8 cellular contexts compared by ENCODE assay signal in the genomic region with DNA sequence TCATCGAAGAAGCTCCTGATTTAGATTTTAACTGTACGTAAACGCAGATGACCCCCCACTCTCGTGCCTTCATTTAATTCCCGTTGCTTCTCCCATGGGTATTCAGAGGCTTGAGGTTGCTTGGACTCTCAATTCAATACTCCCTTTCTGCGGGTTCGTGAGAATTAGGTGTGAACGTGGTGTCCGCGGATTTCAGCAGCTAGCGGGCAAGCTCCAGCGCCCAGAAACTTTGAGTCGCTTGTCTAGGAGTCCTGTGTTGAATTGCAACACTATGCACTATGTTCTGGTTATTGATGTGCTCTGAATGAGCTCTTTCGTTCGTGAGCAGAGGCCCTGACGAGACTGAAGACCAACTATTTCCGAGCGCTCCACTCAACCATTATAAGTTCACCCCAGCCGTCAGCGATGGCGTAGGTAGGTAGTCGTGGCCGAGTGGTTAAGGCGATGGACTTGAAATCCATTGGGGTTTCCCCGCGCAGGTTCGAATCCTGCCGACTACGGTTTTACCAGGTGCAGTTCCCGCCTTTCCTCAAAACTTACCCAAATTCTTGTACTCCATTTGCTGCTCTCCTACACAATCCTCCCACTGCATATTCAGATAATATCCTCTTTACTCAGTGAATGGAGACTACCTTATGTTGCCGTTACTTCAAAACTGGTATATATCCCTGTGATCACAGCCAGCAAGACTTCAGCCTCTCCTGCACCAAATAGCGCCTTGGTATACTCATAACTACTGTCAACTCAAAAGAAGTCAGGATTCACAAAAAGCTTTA.
DNase-seq lines count a peak whose midpoint lies in the region; ATAC-seq and TF ChIP-seq lines count a peak whose summit lies in the region.

No MANE protein-coding gene starts in this region.

- H3K4me2 ChIP-seq in smooth muscle cell: peak overlapping the region; percentile 83

- no peak overlapping the region for H3K9ac ChIP-seq in smooth muscle cell (ENCODE audit: low read depth)

- peak; percentile 48 for DNase-seq in activated CD4-positive, CD25-positive, alpha-beta regulatory T cell treated with anti-CD3 and anti-CD28 coated beads, Interleukin-2, amount 50 U/mL, for 72 hours
- peak; percentile 92 for DNase-seq in NCI-H748 (lab: John Stamatoyannopoulos, UW; ENCODE audit: unreplicated experiment)
- peak; percentile 84 for DNase-seq in ecto neural progenitor cell (ENCODE audit: low spot score)
- DNase-seq in smooth muscle cell (lab: John Stamatoyannopoulos, UW; ENCODE audit: unreplicated experiment): no peak
- no peak for DNase-seq in SJCRH30

- H3K27me3 ChIP-seq in smooth muscle cell (ENCODE audit: low read depth) (no peaks in the 10 kb centered on the region), SJCRH30 (no peaks in the 10 kb centered on the region)

- H3K4me1 ChIP-seq in smooth muscle cell (ENCODE audit: low read depth): no peaks in the 10 kb centered on the region
- H3K4me1 ChIP-seq in SJCRH30: no peaks in the 10 kb centered on the region

- H4K20me1 ChIP-seq in smooth muscle cell (ENCODE audit: low read depth): no peaks in the 10 kb centered on the region

- H3K9me3 ChIP-seq in smooth muscle cell (replicated peaks; ENCODE audit: low read depth) (no peaks in the 10 kb centered on the region), SJCRH30 (replicated peaks) (no peaks in the 10 kb centered on the region)

- H3K79me2 ChIP-seq in smooth muscle cell (ENCODE audit: low read depth): no peaks in the 10 kb centered on the region

- peak overlapping the region; percentile 63 for H2AFZ ChIP-seq in smooth muscle cell (ENCODE audit: low read depth)

- H3K27ac ChIP-seq in smooth muscle cell (ENCODE audit: low read depth) (no peak overlapping the region), SJCRH30 (no peak overlapping the region)

- peaks cover 21% of the 10 kb centered on the region for H3F3A ChIP-seq in smooth muscle cell (ENCODE audit: low read depth)

- no peak for TF ChIP-seq CTCF in smooth muscle cell (IDR thresholded peaks at IDR 0.05; ENCODE audit: borderline replicate concordance, insufficient read depth, poor library complexity, severe bottlenecking)

- no peaks in the 10 kb centered on the region for H3K36me3 ChIP-seq in smooth muscle cell (ENCODE audit: low read depth)
- no peaks in the 10 kb centered on the region for H3K36me3 ChIP-seq in SJCRH30

- H3K4me3 ChIP-seq in smooth muscle cell (peak overlapping the region; percentile 45), SJCRH30 (no peak overlapping the region)

- 5% methylated on average over 32 of the region's 32 CpGs for WGBS in smooth muscle cell (ENCODE audit: low lambda C conversion rate)

- ATAC-seq in activated CD4-positive, CD25-positive, alpha-beta regulatory T cell treated with anti-CD3 and anti-CD28 coated beads, Interleukin-2, amount 50 U/mL, for 24 hours: no peak
- ATAC-seq in GM19452 (IDR thresholded peaks at IDR 0.05; ENCODE audit: unreplicated experiment) (no peak), GM21825 (IDR thresholded peaks at IDR 0.05; ENCODE audit: unreplicated experiment) (no peak)

Comparison
In these comparisons a context has a peak if more than half of its experiments do, and no peak if none do; other contexts are left out.
1. DNase-seq: peak in activated CD4-positive, CD25-positive, alpha-beta regulatory T cell treated with anti-CD3 and anti-CD28 coated beads, Interleukin-2, amount 50 U/mL, for 72 hours (single experiment), NCI-H748 (single experiment) and ecto neural progenitor cell (single experiment); none in smooth muscle cell (single experiment) and SJCRH30 (0 of 2).